ENCODE assay signal across 8 cellular contexts in genomic region chr4:41933997-41934812, GRCh38.
DNase-seq lines count a peak whose midpoint lies in the region; ATAC-seq and TF ChIP-seq lines count a peak whose summit lies in the region.

No MANE protein-coding gene starts in this region.

- H3K36me3 ChIP-seq in ES-I3 (ENCODE audit: insufficient read depth, low read length) (peaks cover 3% of the 10 kb centered on the region; the same call in 1 of the 2 replicates), neutrophil (no peaks in the 10 kb centered on the region)
- H3K36me3 ChIP-seq in effector memory CD4-positive, alpha-beta T cell (ENCODE audit: control insufficient read depth, insufficient read depth, low read length), result no peaks in the 10 kb centered on the region

- DNase-seq in NOMO-1 (lab: John Stamatoyannopoulos, UW; ENCODE audit: unreplicated experiment in 2 of 2), result peak; percentile 77 to 92
- DNase-seq in effector memory CD4-positive, alpha-beta T cell, result no peak
- no peak for DNase-seq in NK-92 treated with Interleukin-12 subunit alpha and Interleukin-12 subunit beta, amount 100 ng/mL, for 24 hours (lab: John Stamatoyannopoulos, UW)
- no peak for DNase-seq in stimulated activated naive CD4-positive, alpha-beta T cell (lab: John Stamatoyannopoulos, UW)

- TF ChIP-seq CTCF in neutrophil (IDR thresholded peaks at IDR 0.05), result no peak

- peak overlapping the region; percentile 89; the same call in 1 of the 2 replicates for H3K9ac ChIP-seq in ES-I3 (ENCODE audit: low read depth, low read length)

- no peak overlapping the region for H3K27ac ChIP-seq in effector memory CD4-positive, alpha-beta T cell (ENCODE audit: insufficient read depth, low read length, poor library complexity, severe bottlenecking)
- peak overlapping the region; percentile 87 for H3K27ac ChIP-seq in neutrophil

- ATAC-seq in HG02970 (IDR thresholded peaks at IDR 0.05; ENCODE audit: low FRiP score, unreplicated experiment) (no peak), HG03378 (IDR thresholded peaks at IDR 0.05; ENCODE audit: unreplicated experiment) (no peak)

- H3K4me3 ChIP-seq in effector memory CD4-positive, alpha-beta T cell (ENCODE audit: insufficient read depth, low read depth, low read length, poor library complexity, severe bottlenecking), result peak overlapping the region; percentile 97
- H3K4me3 ChIP-seq in neutrophil (ENCODE audit: low read depth in 1 of 2, low read length in 1 of 2), result peak overlapping the region; percentile 84 to 87

- H3K9me3 ChIP-seq in ES-I3 (ENCODE audit: control insufficient read depth, insufficient read depth, low read length) (no peaks in the 10 kb centered on the region), neutrophil (no peaks in the 10 kb centered on the region)
- no peaks in the 10 kb centered on the region for H3K9me3 ChIP-seq in effector memory CD4-positive, alpha-beta T cell (ENCODE audit: control insufficient read depth, low read length)

- H3K27me3 ChIP-seq in effector memory CD4-positive, alpha-beta T cell (replicated peaks; ENCODE audit: control insufficient read depth, insufficient read depth, low read length, poor library complexity, severe bottlenecking), result no peaks in the 10 kb centered on the region
- peaks cover 39% of the 10 kb centered on the region for H3K27me3 ChIP-seq in neutrophil

- H3K4me1 ChIP-seq in ES-I3 (ENCODE audit: insufficient read depth, low read length) (0 out of 2 replicates have a peak, but pooled peaks cover 4% of the 10 kb centered on the region), neutrophil (ENCODE audit: control insufficient read depth in 1 of 2, insufficient read depth in 1 of 2, low read depth in 1 of 2, low read length in 1 of 2) (peaks cover 44 to 53% of the 10 kb centered on the region in 2 experiments)
- peaks cover 11% of the 10 kb centered on the region for H3K4me1 ChIP-seq in effector memory CD4-positive, alpha-beta T cell (ENCODE audit: control insufficient read depth, insufficient read depth, low read length, poor library complexity, severe bottlenecking)

Comparison
In these comparisons a context has a peak if more than half of its experiments do, and no peak if none do; other contexts are left out.
1. DNase-seq: peak in NOMO-1 (2 of 2); none in effector memory CD4-positive, alpha-beta T cell (0 of 3), NK-92 treated with Interleukin-12 subunit alpha and Interleukin-12 subunit beta, amount 100 ng/mL, for 24 hours (single experiment) and stimulated activated naive CD4-positive, alpha-beta T cell (0 of 6).